In the genomic region with DNA sequence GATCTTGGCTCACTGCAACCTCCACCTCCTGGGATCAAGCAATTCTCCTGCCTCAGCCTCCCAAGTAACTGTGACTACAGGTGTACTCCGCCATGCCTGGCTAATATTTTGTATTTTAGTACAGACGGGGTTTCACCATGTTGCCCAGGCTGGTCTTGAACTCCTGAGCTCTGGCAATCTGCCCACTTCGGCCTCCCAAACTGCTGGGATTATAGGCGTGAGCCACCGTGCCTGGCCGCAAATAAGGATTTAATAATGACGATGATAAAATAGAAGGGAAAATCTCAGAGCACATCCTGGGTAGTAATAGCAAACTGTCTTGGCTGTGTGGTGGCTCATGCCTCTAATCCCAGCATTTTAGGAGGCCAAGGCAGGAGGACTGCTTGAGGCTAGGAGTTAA, we compare ENCODE assay signal across 1 cellular context.
TF ChIP-seq lines count a peak whose summit lies in the region.

No MANE protein-coding gene starts in this region.

TF ChIP-seq in K562, 482 proteins besides CTCF, POLR2A, EP300 and RAD21:
- peak; percentile 48; the same call in 1 of the 2 replicates for TF ChIP-seq NFIC (IDR thresholded peaks at IDR 0.05)
TF ChIP-seq in K562: peak in this region for 1; not testable (repeated sequence) for 481.
